1 cellular context compared by ENCODE assay signal in the genomic region with DNA sequence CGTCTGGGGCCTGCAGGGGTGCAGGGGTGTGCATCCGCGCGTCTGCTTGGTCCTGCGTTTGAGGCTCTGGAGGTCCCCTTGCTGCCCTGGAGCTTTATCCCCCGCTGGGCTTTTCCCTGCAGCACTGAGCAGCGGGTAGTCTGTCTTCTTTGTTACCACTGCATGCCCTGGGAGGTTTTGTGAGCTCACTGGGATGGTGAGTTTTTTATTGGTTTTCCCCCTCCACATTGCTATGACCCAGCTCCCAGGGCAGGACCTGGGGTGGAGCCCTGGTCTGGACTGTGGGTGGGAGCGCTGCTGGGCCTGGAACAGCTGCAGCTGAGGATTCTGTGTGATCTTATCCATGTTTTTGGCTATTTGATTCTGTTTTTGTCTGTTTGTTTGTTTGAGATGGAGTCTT.
TF ChIP-seq lines count a peak whose summit lies in the region.

No MANE protein-coding gene starts in this region.

TF ChIP-seq in HCT116, 20 proteins besides CTCF, POLR2A, EP300 and RAD21 (continued from another document):
- TF ChIP-seq, protein P1, sequence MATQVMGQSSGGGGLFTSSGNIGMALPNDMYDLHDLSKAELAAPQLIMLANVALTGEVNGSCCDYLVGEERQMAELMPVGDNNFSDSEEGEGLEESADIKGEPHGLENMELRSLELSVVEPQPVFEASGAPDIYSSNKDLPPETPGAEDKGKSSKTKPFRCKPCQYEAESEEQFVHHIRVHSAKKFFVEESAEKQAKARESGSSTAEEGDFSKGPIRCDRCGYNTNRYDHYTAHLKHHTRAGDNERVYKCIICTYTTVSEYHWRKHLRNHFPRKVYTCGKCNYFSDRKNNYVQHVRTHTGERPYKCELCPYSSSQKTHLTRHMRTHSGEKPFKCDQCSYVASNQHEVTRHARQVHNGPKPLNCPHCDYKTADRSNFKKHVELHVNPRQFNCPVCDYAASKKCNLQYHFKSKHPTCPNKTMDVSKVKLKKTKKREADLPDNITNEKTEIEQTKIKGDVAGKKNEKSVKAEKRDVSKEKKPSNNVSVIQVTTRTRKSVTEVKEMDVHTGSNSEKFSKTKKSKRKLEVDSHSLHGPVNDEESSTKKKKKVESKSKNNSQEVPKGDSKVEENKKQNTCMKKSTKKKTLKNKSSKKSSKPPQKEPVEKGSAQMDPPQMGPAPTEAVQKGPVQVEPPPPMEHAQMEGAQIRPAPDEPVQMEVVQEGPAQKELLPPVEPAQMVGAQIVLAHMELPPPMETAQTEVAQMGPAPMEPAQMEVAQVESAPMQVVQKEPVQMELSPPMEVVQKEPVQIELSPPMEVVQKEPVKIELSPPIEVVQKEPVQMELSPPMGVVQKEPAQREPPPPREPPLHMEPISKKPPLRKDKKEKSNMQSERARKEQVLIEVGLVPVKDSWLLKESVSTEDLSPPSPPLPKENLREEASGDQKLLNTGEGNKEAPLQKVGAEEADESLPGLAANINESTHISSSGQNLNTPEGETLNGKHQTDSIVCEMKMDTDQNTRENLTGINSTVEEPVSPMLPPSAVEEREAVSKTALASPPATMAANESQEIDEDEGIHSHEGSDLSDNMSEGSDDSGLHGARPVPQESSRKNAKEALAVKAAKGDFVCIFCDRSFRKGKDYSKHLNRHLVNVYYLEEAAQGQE (IDR thresholded peaks at IDR 0.05; ENCODE audit: low read depth): no peak
